Comparison of ENCODE assay signal across 13 cellular contexts in the genomic region with DNA sequence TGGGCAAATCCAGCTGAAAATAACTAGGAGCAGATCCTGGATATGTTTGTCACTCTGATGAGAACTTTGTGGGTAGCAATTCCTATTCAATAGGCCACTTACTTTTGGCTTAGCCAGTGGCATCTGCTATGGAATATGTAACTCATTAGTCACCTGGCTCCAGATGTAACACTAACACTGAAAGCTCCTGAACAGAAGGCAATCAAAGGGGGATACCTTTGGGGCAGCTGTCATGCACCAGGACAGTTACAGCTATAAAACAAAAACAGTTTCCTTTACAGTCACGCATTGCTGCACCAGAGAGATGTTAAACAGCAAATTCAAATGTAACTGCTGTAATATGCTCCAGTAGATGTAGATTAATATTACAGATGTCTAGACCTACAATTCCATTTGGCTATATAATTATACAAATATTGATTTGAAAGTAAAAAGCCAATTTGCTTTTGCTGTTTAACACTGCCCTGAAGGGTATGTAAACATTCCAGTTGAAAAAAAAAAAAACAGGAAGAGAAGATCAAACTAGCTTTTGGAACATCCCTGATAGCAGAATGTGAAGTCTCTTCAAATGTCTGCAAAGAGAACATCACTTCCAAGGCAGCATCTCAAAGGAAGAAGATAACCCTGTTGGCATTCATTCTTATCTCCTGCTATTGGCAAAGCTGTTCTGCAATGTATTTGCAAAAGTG. TPM values are rescaled to one million over a fixed set of nuclear protein-coding genes. Genes with fewer than 3 reads are reported as not detected.
DNase-seq lines count a peak whose midpoint lies in the region; ATAC-seq and TF ChIP-seq lines count a peak whose summit lies in the region.
"Had no signal": no experiment of that assay in that cellular context is flagged by ENCODE, and none has a peak within 500 bp of the region (broad histone marks: within the 10 kb centered on the region; RNA-seq: fewer than 3 reads in every experiment).

No MANE protein-coding gene starts in this region.

- peak overlapping the region; percentile 4 for H3K27ac ChIP-seq in layer of hippocampus (ENCODE audit: low read depth, low read length)
- H3K27ac ChIP-seq: neural progenitor cell had no signal

- peak; percentile 57 for ATAC-seq in SK-N-SH treated with all-trans-retinoic acid at 6 μM for 48 hours
- ATAC-seq in HG03175 (IDR thresholded peaks at IDR 0.05; ENCODE audit: unreplicated experiment), result no peak

- DNase-seq in DMS 273 (lab: John Stamatoyannopoulos, UW; ENCODE audit: unreplicated experiment) (peak; percentile 78), HT1080 (ENCODE audit: low read depth) (peak; percentile 32), islet precursor cell (no peak), KG1 (lab: John Stamatoyannopoulos, UW) (no peak)
- no peak for DNase-seq in activated CD4-positive, alpha-beta T cell treated with anti-CD3 and anti-CD28 coated beads, Interleukin-2, amount 50 U/mL, for 48 hours
- DNase-seq: amniotic stem cell, NCI-H446 had no signal

- H3K27me3 ChIP-seq in layer of hippocampus (ENCODE audit: control insufficient read depth, insufficient read depth, low read length), result no peaks in the 10 kb centered on the region
- H3K27me3 ChIP-seq: neural progenitor cell had no signal

TF ChIP-seq in SK-N-SH treated with all-trans-retinoic acid at 6 μM for 48 hours, 23 proteins besides CTCF, POLR2A, EP300 and RAD21:
- TF ChIP-seq ZNF565 (CRISPR knock-in tag; conservative IDR thresholded peaks at IDR 0.05; ENCODE audit: low read depth) (no peak), TCF4 (CRISPR knock-in tag; IDR thresholded peaks at IDR 0.05; ENCODE audit: borderline replicate concordance) (peak; percentile 15; the same call in 1 of the 2 replicates), TSHZ2 (CRISPR knock-in tag; IDR thresholded peaks at IDR 0.05) (0 out of 2 replicates have a peak, but pooled peaks have one; percentile 22), RARB (CRISPR knock-in tag; IDR thresholded peaks at IDR 0.05) (no peak)

RNA-seq across cellular contexts. Expression of gene RACGAP1, which starts 18.4 kb away (rescaled TPM):
- 138 and 155 TPM in 2 replicates for total RNA-seq in HT1080 (2014; rRNA removed; shearing (Covaris generic))
- 102 and 108 TPM in 2 replicates for polyA plus RNA-seq in HT1080 (2015; cell fraction: cytosol; rRNA removed)
- polyA plus RNA-seq in HT1080 (2015; cell fraction: nucleus; rRNA removed), result 146 and 164 TPM in 2 replicates

RNA-seq across cellular contexts. Expression of gene AQP6, which starts 34.2 kb away (rescaled TPM):
- not detected in 2 replicates for total RNA-seq in HT1080 (2014; rRNA removed; shearing (Covaris generic))
- 0.38 TPM in 1 of 2 replicates, not detected in the other for polyA plus RNA-seq in HT1080 (2015; cell fraction: cytosol; rRNA removed)
- 0.17 and 0.20 TPM in 2 replicates for polyA plus RNA-seq in HT1080 (2015; cell fraction: nucleus; rRNA removed)
- total RNA-seq: activated CD8-positive, alpha-beta memory T cell treated with anti-CD3 and anti-CD28 coated beads for 36 hours had no signal
- polyA plus RNA-seq: CD14-positive monocyte had no signal

RNA-seq across cellular contexts. Expression of gene AQP5, which starts 45.2 kb away (rescaled TPM):
- total RNA-seq in HT1080 (2014; rRNA removed; shearing (Covaris generic)), result not detected in 2 replicates
- polyA plus RNA-seq in HT1080 (2015; cell fraction: cytosol; rRNA removed), result not detected in 2 replicates
- polyA plus RNA-seq in HT1080 (2015; cell fraction: nucleus; rRNA removed), result not detected in 2 replicates
- total RNA-seq: activated CD8-positive, alpha-beta memory T cell treated with anti-CD3 and anti-CD28 coated beads for 36 hours had no signal
- polyA plus RNA-seq: CD14-positive monocyte had no signal

RNA-seq across cellular contexts. Expression of gene ASIC1, which starts 50.5 kb away (rescaled TPM):
- total RNA-seq in HT1080 (2014; rRNA removed; shearing (Covaris generic)), result 6.0 and 9.5 TPM in 2 replicates
- 25.8 and 29.0 TPM in 2 replicates for polyA plus RNA-seq in HT1080 (2015; cell fraction: cytosol; rRNA removed)
- polyA plus RNA-seq in HT1080 (2015; cell fraction: nucleus; rRNA removed), result 42.0 and 46.5 TPM in 2 replicates
- polyA plus RNA-seq: CD14-positive monocyte had no signal

RNA-seq across cellular contexts. Expression of gene AQP2, which starts 56.4 kb away (rescaled TPM):
- total RNA-seq in HT1080 (2014; rRNA removed; shearing (Covaris generic)), result not detected in 2 replicates
- polyA plus RNA-seq in HT1080 (2015; cell fraction: cytosol; rRNA removed), result not detected in 2 replicates
- polyA plus RNA-seq in HT1080 (2015; cell fraction: nucleus; rRNA removed), result not detected in 2 replicates
- total RNA-seq: activated CD8-positive, alpha-beta memory T cell treated with anti-CD3 and anti-CD28 coated beads for 36 hours had no signal
- polyA plus RNA-seq: CD14-positive monocyte had no signal

Comparison
In these comparisons a context has a peak if more than half of its experiments do, and no peak if none do; other contexts are left out.
1. DNase-seq: peak in DMS 273 (single experiment) and HT1080 (single experiment); none in activated CD4-positive, alpha-beta T cell treated with anti-CD3 and anti-CD28 coated beads, Interleukin-2, amount 50 U/mL, for 48 hours (0 of 2), islet precursor cell (single experiment) and KG1 (single experiment).